In genomic region chr3:82561759-82562158, GRCh38 we compare ENCODE assay signal across 26 cellular contexts.
"Had no signal": no experiment of that assay in that cellular context is flagged by ENCODE, and none has a peak within 500 bp of the region (broad histone marks: within the 10 kb centered on the region; RNA-seq: fewer than 3 reads in every experiment).

No MANE protein-coding gene starts in this region.

- H3K9me3 ChIP-seq: left ventricle myocardium inferior, ovary, right atrium auricular region, right lobe of liver, stomach, testis, thyroid gland, upper lobe of left lung, vagina had no signal

- ATAC-seq: mucosa of descending colon; naive thymus-derived CD4-positive, alpha-beta T cell; natural killer cell treated with Interleukin-12 subunit alpha and Interleukin-12 subunit beta and Interleukin-15 and Interleukin-18, amount 100 ng/mL, for 72 hours; right lobe of liver; stimulated activated naive B cell treated with anti-CD40 and anti-IgM and Interleukin-4, amounts not matched to agents 10 μg/mL and 1 μg/mL and 100 μg/mL, for 72 hours; stimulated activated naive CD8-positive, alpha-beta T cell treated with anti-CD3 and anti-CD28 coated beads, Interleukin-15, Interleukin-2, amounts not matched to agents 100 U/mL and 50 U/mL, for 24 hours had no signal

- H3K36me3 ChIP-seq: left ventricle myocardium inferior, ovary, right atrium auricular region, right lobe of liver, stomach, thyroid gland, transverse colon, upper lobe of left lung, vagina had no signal

- H3K4me3 Mint-ChIP-seq: memory B cell; naive thymus-derived CD4-positive, alpha-beta T cell; natural killer cell treated with Interleukin-12 subunit alpha and Interleukin-12 subunit beta and Interleukin-15 and Interleukin-18, amount 100 ng/mL, for 72 hours; stimulated activated naive B cell treated with anti-CD40 and anti-IgM and Interleukin-4, amounts not matched to agents 10 μg/mL and 1 μg/mL and 100 μg/mL, for 72 hours had no signal

- H3K27me3 ChIP-seq: ovary, right atrium auricular region, right lobe of liver, stomach, testis, thyroid gland, transverse colon, upper lobe of left lung, vagina had no signal

- H3K4me1 Mint-ChIP-seq: memory B cell; naive thymus-derived CD4-positive, alpha-beta T cell; stimulated activated naive B cell treated with anti-CD40 and anti-IgM and Interleukin-4, amounts not matched to agents 10 μg/mL and 1 μg/mL and 100 μg/mL, for 72 hours had no signal

- H3K4me2 ChIP-seq: smooth muscle cell had no signal

- H3K4me3 ChIP-seq: left ventricle myocardium inferior, lung, mucosa of descending colon, ovary, right atrium auricular region, right lobe of liver, smooth muscle cell, stomach, testis, thyroid gland, transverse colon, upper lobe of left lung, vagina had no signal

- H3K36me3 Mint-ChIP-seq: memory B cell; naive thymus-derived CD4-positive, alpha-beta T cell; natural killer cell treated with Interleukin-12 subunit alpha and Interleukin-12 subunit beta and Interleukin-15 and Interleukin-18, amount 100 ng/mL, for 72 hours; stimulated activated naive B cell treated with anti-CD40 and anti-IgM and Interleukin-4, amounts not matched to agents 10 μg/mL and 1 μg/mL and 100 μg/mL, for 72 hours had no signal

- H3K4me1 ChIP-seq: left ventricle myocardium inferior, right atrium auricular region, right lobe of liver, stomach, testis, thyroid gland, transverse colon, upper lobe of left lung, vagina had no signal

- H3K27ac ChIP-seq: left ventricle myocardium inferior, ovary, right atrium auricular region, right lobe of liver, stomach, testis, thyroid gland, transverse colon, upper lobe of left lung, vagina had no signal

- H3K27ac Mint-ChIP-seq: memory B cell; naive thymus-derived CD4-positive, alpha-beta T cell; natural killer cell treated with Interleukin-12 subunit alpha and Interleukin-12 subunit beta and Interleukin-15 and Interleukin-18, amount 100 ng/mL, for 72 hours; progenitor cell of endocrine pancreas; stimulated activated naive B cell treated with anti-CD40 and anti-IgM and Interleukin-4, amounts not matched to agents 10 μg/mL and 1 μg/mL and 100 μg/mL, for 72 hours had no signal

- DNase-seq: hypothalamus; islet precursor cell; left ventricle myocardium inferior; midbrain; mucosa of descending colon; naive thymus-derived CD4-positive, alpha-beta T cell; ovary; right lobe of liver; stimulated activated CD4-positive, alpha-beta T cell treated with anti-CD3 and anti-CD28 coated beads, Interleukin-1b, Interleukin-23, amount 100 ng/mL, for 48 hours; stimulated activated CD4-positive, alpha-beta T cell treated with anti-CD3 and anti-CD28 coated beads, Interleukin-2, amount 100 ng/mL, for 48 hours; stimulated activated CD4-positive, alpha-beta T cell treated with anti-CD3 and anti-CD28 coated beads, Interleukin-4, amount 100 ng/mL, for 4 hours; stimulated activated CD8-positive, alpha-beta memory T cell treated with anti-CD3 and anti-CD28 coated beads, Interleukin-4, amount 100 ng/mL, for 48 hours; stimulated activated naive B cell treated with anti-CD40 and anti-IgM and Interleukin-4, amounts not matched to agents 10 μg/mL and 1 μg/mL and 100 μg/mL, for 72 hours; stimulated activated naive CD8-positive, alpha-beta T cell treated with anti-CD3 and anti-CD28 coated beads, Interleukin-15, Interleukin-2, amounts not matched to agents 100 U/mL and 50 U/mL, for 24 hours; stomach; testis; thyroid gland; transverse colon; upper lobe of left lung had no signal
